In the genomic region with DNA sequence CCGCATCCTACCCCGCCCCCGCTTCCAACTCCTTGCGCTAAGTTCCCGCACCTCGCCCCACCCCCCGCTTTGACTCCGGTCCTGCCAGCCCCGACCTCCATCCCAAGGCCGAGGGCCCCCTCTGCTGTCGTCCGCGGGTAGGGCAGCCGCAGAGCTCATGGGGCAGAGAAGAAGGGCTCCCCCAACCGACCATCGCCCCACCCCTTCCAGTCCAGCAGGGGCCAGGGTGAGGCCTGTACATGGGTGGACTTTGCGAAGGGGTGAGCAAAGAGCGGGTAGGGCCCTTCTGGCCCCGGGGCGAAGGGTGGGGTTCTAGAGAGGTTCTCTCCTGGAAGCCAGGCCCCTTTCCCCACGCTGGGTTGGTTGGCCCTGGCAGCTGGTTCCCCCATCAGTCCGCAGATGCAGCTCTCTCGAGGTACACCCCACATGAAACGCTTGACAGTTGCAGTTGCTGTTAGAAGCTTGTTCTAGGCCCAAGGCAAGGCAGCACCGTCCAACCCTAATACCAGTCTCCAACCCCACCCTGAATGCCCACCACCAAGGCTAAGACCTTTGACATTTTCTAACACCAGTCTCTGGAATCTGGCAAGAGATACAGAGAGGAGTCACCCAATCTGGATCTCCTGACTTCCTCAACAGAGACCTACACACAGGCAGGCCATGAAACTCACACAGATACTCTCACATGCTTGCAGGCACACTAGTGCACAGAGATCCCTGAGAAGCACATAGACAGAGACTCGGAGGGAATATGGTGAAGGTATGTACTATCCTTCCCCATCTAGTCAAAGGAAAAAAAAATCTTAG, we compare ENCODE assay signal across 8 cellular contexts. TPM values are rescaled to one million over a fixed set of nuclear protein-coding genes. Genes with fewer than 3 reads are reported as not detected.
DNase-seq lines count a peak whose midpoint lies in the region; ATAC-seq and TF ChIP-seq lines count a peak whose summit lies in the region.

No MANE protein-coding gene starts in this region.

- peak; percentile 99 for TF ChIP-seq CTCF in GM06990 (IDR thresholded peaks at IDR 0.05; ENCODE audit: insufficient read depth, low read length, poor library complexity, severe bottlenecking)
- peak; percentile 91 for TF ChIP-seq CTCF in VCaP (conservative IDR thresholded peaks at IDR 0.05)

- H3K27ac ChIP-seq in VCaP (peak overlapping the region; percentile 93), skeletal muscle tissue (ENCODE audit: low read depth, low read length) (no peak overlapping the region)

- H3K9ac ChIP-seq in skeletal muscle tissue (ENCODE audit: low read depth in 1 of 3, low read length in 3 of 3), result peak overlapping the region in 1 of 3 donors; percentile 33

- DNase-seq in GM06990 (ENCODE audit: extremely low read depth, insufficient read length) (peak; percentile 91), NCI-H2107 treated with DMSO at 0.1 percent for 48 hours (lab: John Stamatoyannopoulos, UW; ENCODE audit: unreplicated experiment) (peak; percentile 49), T47D (ENCODE audit: low read depth in 1 of 2, low spot score in 1 of 2) (peak; percentile 87 to 88), iPS-NIHi11 (ENCODE audit: low spot score) (peak; percentile 99)

- in situ Hi-C loops in T47D (cut with HindIII; ENCODE audit: low pct_unique_long_range_greater_than_20kb, low sequenced_read_pairs), result no loop called here

- peak overlapping the region; percentile 77 for H3K4me3 ChIP-seq in GM06990 (replicated peaks; ENCODE audit: low read depth, low read length)
- H3K4me3 ChIP-seq in skeletal muscle tissue (ENCODE audit: low read length in 3 of 3), result peak overlapping the region in 2 of 3 donors; percentile 88 to 89

- H3K36me3 ChIP-seq in GM06990 (ENCODE audit: control insufficient read depth, insufficient read depth, low read length) (no peaks in the 10 kb centered on the region), skeletal muscle tissue (ENCODE audit: control insufficient read depth in 3 of 3, insufficient read depth in 3 of 3, low read length in 3 of 3) (no peaks in the 10 kb centered on the region)

- no peaks in the 10 kb centered on the region for H3K9me3 ChIP-seq in skeletal muscle tissue (ENCODE audit: control insufficient read depth in 3 of 3, low read length in 3 of 3)

- H3K4me1 ChIP-seq in skeletal muscle tissue (ENCODE audit: control insufficient read depth in 3 of 3, insufficient read depth in 3 of 3, low read length in 3 of 3), result peaks cover 10 to 17% (median 10%) of the 10 kb centered on the region in 3 donors

- ATAC-seq in HG03025 (IDR thresholded peaks at IDR 0.05; ENCODE audit: low FRiP score, unreplicated experiment), result peak; percentile 23
- no peak for ATAC-seq in HG03095 (IDR thresholded peaks at IDR 0.05; ENCODE audit: unreplicated experiment)

- no peaks in the 10 kb centered on the region for H3K27me3 ChIP-seq in GM06990 (replicated peaks; ENCODE audit: control insufficient read depth, insufficient read depth, low read length)
- peaks cover 0 to 15% (median 0%) of the 10 kb centered on the region in 3 donors for H3K27me3 ChIP-seq in skeletal muscle tissue (ENCODE audit: control insufficient read depth in 3 of 3, insufficient read depth in 3 of 3, low read length in 3 of 3)

RNA-seq across cellular contexts. Expression of a gene that starts 25.3 kb away (rescaled TPM):
- total RNA-seq in skeletal muscle tissue, result 6.3 TPM

RNA-seq across cellular contexts. Expression of a gene that starts 26.4 kb away (rescaled TPM):
- not detected for total RNA-seq in skeletal muscle tissue

Comparison
In these comparisons a context has a peak if more than half of its experiments do, and no peak if none do; other contexts are left out.
1. DNase-seq: peak in every context shown above with its lines; median percentile 99 in iPS-NIHi11; 91 in GM06990; 88 in T47D; 49 in NCI-H2107 treated with DMSO at 0.1 percent for 48 hours.